Comparison of ENCODE assay signal across 24 cellular contexts in genomic region chr1:31532114-31532644, GRCh38. TPM values are rescaled to one million over a fixed set of nuclear protein-coding genes. Genes with fewer than 3 reads are reported as not detected.
"Had no signal": no experiment of that assay in that cellular context is flagged by ENCODE, and none has a peak within 500 bp of the region (broad histone marks: within the 10 kb centered on the region; RNA-seq: fewer than 3 reads in every experiment).

No MANE protein-coding gene starts in this region.

- H3K36me3 ChIP-seq: neutrophil, ovary, prostate gland, right atrium auricular region, tibial artery had no signal

- H3K27ac ChIP-seq: neutrophil, ovary, prostate gland, right atrium auricular region, tibial artery had no signal

- H3K27me3 ChIP-seq: foreskin keratinocyte, ovary, right atrium auricular region, tibial artery had no signal

- H3K4me3 ChIP-seq: lung, ovary, prostate gland, right atrium auricular region, tibial artery had no signal

- FAIRE-seq: urothelium cell line had no signal

- DNase-seq: activated CD4-positive, alpha-beta memory T cell treated with anti-CD3 and anti-CD28 coated beads for 36 hours; activated CD4-positive, alpha-beta T cell treated with anti-CD3 and anti-CD28 coated beads for 4 hours; activated CD4-positive, CD25-positive, alpha-beta regulatory T cell; activated effector memory CD4-positive, alpha-beta T cell treated with Interleukin-2 at 50 U/mL for 16 hours; activated naive CD4-positive, alpha-beta T cell treated with anti-CD3 and anti-CD28 coated beads, Interleukin-2, amount 10 ng/mL, durations not matched to agents 7 days and 5 days; activated T-cell treated with anti-CD3 and anti-CD28 coated beads, Interleukin-2, amount 50 U/mL, for 72 hours; amygdala; cerebellar nuclear complex; cortex of kidney; foreskin keratinocyte; midbrain; ovary; stimulated activated CD4-positive, alpha-beta T cell treated with anti-CD3 and anti-CD28 coated beads, Interleukin-12 subunit alpha, Interleukin-12 subunit beta, amount 100 ng/mL, for 4 hours; stimulated activated CD4-positive, alpha-beta T cell treated with anti-CD3 and anti-CD28 coated beads, Interleukin-2, amount 100 ng/mL, for 24 hours; stimulated activated naive CD8-positive, alpha-beta T cell treated with anti-CD3 and anti-CD28 coated beads, Interleukin-15, amount 100 ng/mL, for 72 hours; T-helper 17 cell; tibial artery had no signal

- ATAC-seq: activated T-cell treated with anti-CD3 and anti-CD28 coated beads, Interleukin-2, amount 50 U/mL, for 72 hours; foreskin keratinocyte; left lobe of liver; stimulated activated effector memory CD8-positive, alpha-beta T cell treated with anti-CD3 and anti-CD28 coated beads, Interleukin-12 subunit alpha, Interleukin-12 subunit beta, amount 100 ng/mL, for 72 hours; stimulated activated naive CD8-positive, alpha-beta T cell treated with anti-CD3 and anti-CD28 coated beads, Interleukin-15, amount 100 ng/mL, for 72 hours; T-helper 17 cell had no signal

- H3K9me3 ChIP-seq: neutrophil, ovary, prostate gland, right atrium auricular region, tibial artery had no signal

- H3K4me1 ChIP-seq: prostate gland had no signal

RNA-seq across cellular contexts. Expression of gene TINAGL1, which starts 44.1 kb away (rescaled TPM):
- total RNA-seq: activated CD4-positive, alpha-beta memory T cell treated with anti-CD3 and anti-CD28 coated beads for 36 hours; activated T-cell treated with anti-CD3 and anti-CD28 coated beads, Interleukin-2, amount 50 U/mL, for 72 hours; T-helper 17 cell had no signal
